ENCODE assay signal across 8 cellular contexts in the genomic region with DNA sequence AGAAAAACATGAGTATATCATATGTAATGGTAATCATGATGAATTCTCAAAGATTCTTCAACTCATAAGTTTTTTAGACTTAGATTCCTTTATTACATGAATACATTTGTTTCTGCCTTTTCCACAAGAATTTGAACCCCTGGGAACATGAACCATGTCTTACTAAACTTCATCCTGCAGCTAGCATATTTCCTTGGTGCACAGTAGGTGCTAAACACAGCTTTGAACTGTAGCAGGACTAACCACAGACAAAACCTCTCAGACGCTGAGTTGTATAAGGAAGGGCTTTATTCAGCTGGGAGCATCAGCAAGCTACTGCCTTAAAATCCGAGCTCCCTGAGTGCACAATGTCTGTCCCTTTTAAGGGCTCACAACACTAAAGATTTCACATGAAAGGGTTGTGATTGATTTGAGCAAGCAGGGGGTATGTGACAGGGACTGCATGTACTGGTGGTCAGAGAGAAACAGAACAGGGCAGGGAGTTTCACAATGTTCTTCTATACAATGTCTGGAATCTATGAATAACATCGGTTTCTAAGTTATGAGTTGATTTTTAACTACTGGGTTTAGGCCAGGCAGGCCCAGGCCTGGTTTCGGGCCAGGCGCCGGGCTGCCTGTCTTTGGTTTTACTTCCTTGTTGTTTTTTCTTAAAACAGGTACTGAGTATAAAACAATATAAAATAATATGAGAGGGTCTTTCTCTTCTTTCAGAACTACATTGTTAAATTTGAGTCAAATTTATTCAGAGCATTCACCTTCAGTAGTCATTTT. TPM values are rescaled to one million over a fixed set of nuclear protein-coding genes. Genes with fewer than 3 reads are reported as not detected.
DNase-seq lines count a peak whose midpoint lies in the region; ATAC-seq, FAIRE-seq and TF ChIP-seq lines count a peak whose summit lies in the region.
"Not testable (repeated sequence)": the region's sequence is repeated elsewhere in the genome, so short reads cannot be mapped to it uniquely, and the experiment has no call there.

No MANE protein-coding gene starts in this region.

- not testable (repeated sequence) for FAIRE-seq in GM12878 (lab: Jason Lieb, UNC)

- not testable (repeated sequence) for ATAC-seq in GM23338, GM12878, right lobe of liver

- not testable (repeated sequence) for H3K27me3 ChIP-seq in GM23338 (ENCODE audit: insufficient read depth); OCI-LY3 (ENCODE audit: low read depth, low read length); GM12878 (replicated peaks in 1 of 2; ENCODE audit: control insufficient read depth in 2 of 2, insufficient read depth in 2 of 2, low read length in 1 of 2); right lobe of liver; prostate gland (replicated peaks; ENCODE audit: insufficient read depth)

- WGBS in GM12878 (ENCODE audit: insufficient coverage, insufficient replicate concordance, low lambda C conversion rate, missing lambda C conversion rate) = 55% methylated on average over 6 of the region's 6 CpGs
- WGBS in right lobe of liver (ENCODE audit: insufficient coverage, low coverage, low lambda C conversion rate, missing lambda C conversion rate) = 42% methylated on average over 5 of the region's 6 CpGs
- WGBS in prostate gland = 36% methylated on average over 6 of the region's 6 CpGs

- not testable (repeated sequence) for H3K9me2 ChIP-seq in GM23338 (ENCODE audit: insufficient read depth)

- not testable (repeated sequence) for H3K36me3 ChIP-seq in GM23338 (ENCODE audit: insufficient read depth); OCI-LY3 (replicated peaks; ENCODE audit: low read depth, low read length); GM12878 (ENCODE audit: control insufficient read depth in 2 of 2, insufficient read depth in 2 of 2, low read length in 1 of 2); right lobe of liver; prostate gland

- H3K4me2 ChIP-seq in GM23338 = peak overlapping the region; percentile 21; the same call in 1 of the 2 replicates
- peak overlapping the region; percentile 70 for H3K4me2 ChIP-seq in OCI-LY3 (ENCODE audit: low read length)
- H3K4me2 ChIP-seq in GM12878 (ENCODE audit: control insufficient read depth, insufficient read depth) = peak overlapping the region; percentile 64

- H3K4me3 Mint-ChIP-seq in GM23338 = not testable (repeated sequence)

- not testable (repeated sequence) for H3K27ac ChIP-seq in GM23338 (ENCODE audit: low read depth); GM12878 (ENCODE audit: control insufficient read depth, insufficient read depth)
- H3K27ac ChIP-seq in OCI-LY3 (ENCODE audit: low read length) (peak overlapping the region; percentile 96), right lobe of liver (peak overlapping the region in 2 of 3 donors; percentile 4 to 27), prostate gland (peak overlapping the region; percentile 50 to 64)

- not testable (repeated sequence) for H4K20me1 ChIP-seq in GM23338 (replicated peaks; ENCODE audit: insufficient read depth); OCI-LY3 (ENCODE audit: insufficient read depth, low read length); GM12878 (ENCODE audit: control insufficient read depth, insufficient read depth)

- peak overlapping the region; percentile 73 for H3K9ac ChIP-seq in OCI-LY3 (ENCODE audit: low read length)
- H3K9ac ChIP-seq in GM12878 (ENCODE audit: control insufficient read depth, insufficient read depth, low read length) = not testable (repeated sequence)

- H3K4me1 ChIP-seq in GM23338 (ENCODE audit: insufficient read depth) = peaks cover 19% of the 10 kb centered on the region
- H3K4me1 ChIP-seq in OCI-LY3 (ENCODE audit: low read length) = peaks cover 49% of the 10 kb centered on the region
- H3K4me1 ChIP-seq in GM12878 (ENCODE audit: control insufficient read depth, insufficient read depth, low read length); prostate gland (replicated peaks): not testable (repeated sequence)
- peaks cover 0 to 11% (median 0%) of the 10 kb centered on the region in 4 donors for H3K4me1 ChIP-seq in right lobe of liver

- H3K27ac Mint-ChIP-seq in GM23338 = not testable (repeated sequence)

- intact Hi-C loops in GM12878 (cut with micrococcal nuclease; ENCODE audit: unreplicated experiment) = not testable (repeated sequence)
- intact Hi-C loops in right lobe of liver (cut with DNase I) (loop anchor here (5.0 kb wide), 1 partner anchor 320 kb away; no protein-coding TSS in a partner anchor), prostate gland (cut with DNase I) (loop anchor here (10.0 kb wide), 3 partner anchors 97 to 413 kb away; a partner anchor contains a TSS)

- POLR2A ChIA-PET in GM12878 (lab: Charles Lee) = interaction anchor here (1.8 kb wide), 1 partner anchor 89 kb away, joined by 4 read pairs; no protein-coding TSS in a partner anchor

- H3K79me2 ChIP-seq in GM23338 (replicated peaks; ENCODE audit: insufficient read depth); OCI-LY3 (ENCODE audit: low read length); GM12878 (ENCODE audit: control insufficient read depth, insufficient read depth, low read length): not testable (repeated sequence)

- not testable (repeated sequence) for TF ChIP-seq POLR2A in GM12878 (IDR thresholded peaks at IDR 0.05; ENCODE audit: low read depth, low read length); right lobe of liver (IDR thresholded peaks at IDR 0.05); prostate gland (IDR thresholded peaks at IDR 0.05)

- H2AFZ ChIP-seq in GM23338 (peak overlapping the region; percentile 44; the same call in 1 of the 2 replicates), OCI-LY3 (ENCODE audit: low read depth, low read length) (peak overlapping the region; percentile 56; the same call in 1 of the 2 replicates), GM12878 (ENCODE audit: control insufficient read depth, low read depth, low read length) (peak overlapping the region; percentile 25; the same call in 1 of the 2 replicates)

- RAD21 ChIA-PET in GM12878 (lab: Charles Lee; ENCODE audit: unreplicated experiment) = interaction anchor here (0.5 to 2.6 kb wide), 5 partner anchors 12 to 326 kb away, joined by 3 to 14 read pairs (median 3); no protein-coding TSS in a partner anchor

- TF ChIP-seq RAD21 in GM12878 (IDR thresholded peaks at IDR 0.05; ENCODE audit: insufficient read depth, low read depth, low read length) = not testable (repeated sequence)

- CTCF ChIA-PET in GM12878 (lab: Yijun Ruan, JAX) = interaction anchor here (0.6 to 14.3 kb wide), 6 partner anchors 10 to 319 kb away, joined by 3 to 451 read pairs (median 3); no protein-coding TSS in a partner anchor

- H3K9me3 ChIP-seq in OCI-LY3 (ENCODE audit: insufficient read depth, low read length); GM12878 (replicated peaks; ENCODE audit: control insufficient read depth, insufficient read depth, low read length); right lobe of liver; prostate gland: not testable (repeated sequence)

- H3K36me3 Mint-ChIP-seq in GM23338 (ENCODE audit: low read depth) = peaks cover 10% of the 10 kb centered on the region; the same call in 2 of the 3 replicates

- not testable (repeated sequence) for H3K27me3 Mint-ChIP-seq in GM23338 (ENCODE audit: insufficient read depth, low read depth, poor library complexity)

- peaks cover 14% of the 10 kb centered on the region; the same call in 2 of the 3 replicates for H3K4me1 Mint-ChIP-seq in GM23338

- in situ Hi-C loops in GM12878 (cut with MboI) = loop anchor here (5.0 kb wide), 1 partner anchor 320 kb away; no protein-coding TSS in a partner anchor

- TF ChIP-seq CTCF in GM23338 (conservative IDR thresholded peaks at IDR 0.05; ENCODE audit: low read depth in 2 of 2); OCI-LY3 (IDR thresholded peaks at IDR 0.05; ENCODE audit: low read depth, low read length); GM12878 (IDR thresholded peaks at IDR 0.05 in 2 of 3, conservative IDR thresholded peaks at IDR 0.05 in 1 of 3; ENCODE audit: control insufficient read depth in 2 of 3, extremely low read depth in 1 of 3, insufficient read depth in 1 of 3, low read depth in 3 of 3, low read length in 3 of 3); epithelial cell of esophagus (IDR thresholded peaks at IDR 0.05; ENCODE audit: insufficient read depth, low read depth, low read length, missing control alignments); right lobe of liver (IDR thresholded peaks at IDR 0.05); prostate gland (IDR thresholded peaks at IDR 0.05): not testable (repeated sequence)

- not testable (repeated sequence) for BruUV-seq in GM12878 (replicated peaks; lab: Mats Ljungman, UMichigan)

- not testable (repeated sequence) for H3K4me3 ChIP-seq in GM23338; GM12878; epithelial cell of esophagus (ENCODE audit: low read length); right lobe of liver; prostate gland
- H3K4me3 ChIP-seq in OCI-LY3 (ENCODE audit: low read length) = peak overlapping the region; percentile 62

- DNase-seq in GM23338 (ENCODE audit: low spot score); GM12878 (ENCODE audit: low read depth, low spot score): not testable (repeated sequence)
- DNase-seq in epithelial cell of esophagus (ENCODE audit: low read depth) (peak; percentile 10), iris pigment epithelial cell (ENCODE audit: low read depth) (peak; percentile 51), right lobe of liver (peak in 1 of 3 donors; percentile 44), prostate gland (ENCODE audit: low spot score) (peak; percentile 43), ureter (ENCODE audit: low spot score) (peak; percentile 54)

- TF ChIP-seq EP300 in GM12878 (IDR thresholded peaks at IDR 0.05; ENCODE audit: borderline replicate concordance in 1 of 2, control insufficient read depth in 1 of 2, low read depth in 2 of 2, low read length in 2 of 2) = not testable (repeated sequence)

- not testable (repeated sequence) for H3F3A ChIP-seq in GM23338 (replicated peaks; ENCODE audit: low read depth)

- SMC1A ChIA-PET in GM12878 (lab: Charles Lee; ENCODE audit: uncharacterized antibody, unreplicated experiment) = interaction anchor here (0.6 to 2.2 kb wide), 10 partner anchors 11 to 319 kb away, joined by 3 to 18 read pairs (median 3); a partner anchor contains a TSS

- H3K9me3 Mint-ChIP-seq in GM23338 = peaks cover 23% of the 10 kb centered on the region

RNA-seq across cellular contexts. Expression of a gene that starts 3.3 kb away (rescaled TPM):
- total RNA-seq in GM23338 (2014; rRNA removed; shearing (Covaris generic)) = 24.9 and 28.8 TPM in 2 replicates
- 21.5 and 31.4 TPM in 2 replicates for polyA plus RNA-seq in GM23338 (2016; fragmentation: Nextera tagmentation; extraction: Ambion mirVana)
- total RNA-seq in GM12878 (2013; cell fraction: nucleolus; rRNA removed) = 8.7 and 8.8 TPM in 2 replicates
- 2.0 and 2.5 TPM in 2 replicates for total RNA-seq in GM12878 (2014; rRNA removed)
- total RNA-seq in GM12878 (2014; rRNA removed; fragmentation: Illumina TruSeq; extraction: Trizol) = 3.3 and 4.7 TPM in 2 replicates
- total RNA-seq in GM12878 (2021) = 2.4 and 2.9 TPM in 2 replicates
- 1.3 TPM for polyA plus RNA-seq in GM12878 (2011; ENCODE audit: low read depth)
- 9.3 and 16.0 TPM in 2 replicates for polyA plus RNA-seq in GM12878 (2011; rRNA removed)
- 1.4 and 1.8 TPM in 2 replicates for polyA plus RNA-seq in GM12878 (2011; cell fraction: cytosol; rRNA removed)
- polyA plus RNA-seq in GM12878 (2011; cell fraction: nucleus; rRNA removed) = 7.3 and 9.7 TPM in 2 replicates
- polyA plus RNA-seq in GM12878 (2012) = 2.5 and 2.6 TPM in 2 replicates
- 2.0 and 3.2 TPM in 2 replicates for polyA plus RNA-seq in GM12878 (2014; fragmentation: Illumina TruSeq; extraction: Trizol)
- 1 to 10 TPM; 1.8 to 1.9 TPM for polyA plus RNA-seq in GM12878 (2014; fragmentation: Nextera tagmentation; extraction: Ambion mirVana)
- polyA plus RNA-seq in GM12878 (2014; rRNA removed) = 1.4 and 1.8 TPM in 2 replicates
- polyA plus RNA-seq in GM12878 (2016; fragmentation: Nextera tagmentation; extraction: Ambion mirVana) = 1 to 10 TPM; 2.2 TPM
- polyA minus RNA-seq in GM12878 (2011; rRNA and poly(A)+ RNA removed) = 3.8 and 8.0 TPM in 2 replicates
- polyA minus RNA-seq in GM12878 (2011; cell fraction: cytosol; rRNA and poly(A)+ RNA removed) = 3.1 and 4.0 TPM in 2 replicates
- 7.5 and 12.2 TPM in 2 replicates for polyA minus RNA-seq in GM12878 (2011; cell fraction: nucleus; rRNA and poly(A)+ RNA removed)
- total RNA-seq in right lobe of liver = 10 to 100 TPM; 13.8 to 26.7 (median 21.4) TPM
- total RNA-seq in prostate gland = 10 to 100 TPM; 24.1 to 38.0 TPM
- total RNA-seq in ureter = 51.6 TPM

RNA-seq across cellular contexts. Expression of a gene that starts 11.2 kb away (rescaled TPM):
- 9.1 and 12.0 TPM in 2 replicates for total RNA-seq in GM23338 (2014; rRNA removed; shearing (Covaris generic))
- polyA plus RNA-seq in GM23338 (2016; fragmentation: Nextera tagmentation; extraction: Ambion mirVana) (29.2 and 29.7 TPM in 2 replicates), GM12878 (2011; rRNA removed) (10.3 and 19.2 TPM in 2 replicates), GM12878 (2014; fragmentation: Illumina TruSeq; extraction: Trizol) (25.4 and 30.1 TPM in 2 replicates), GM12878 (2014; fragmentation: Nextera tagmentation; extraction: Ambion mirVana) (10 to 100 TPM; 21.5 to 32.8 TPM), GM12878 (2014; rRNA removed) (17.0 and 20.6 TPM in 2 replicates), GM12878 (2016; fragmentation: Nextera tagmentation; extraction: Ambion mirVana) (10 to 100 TPM; 31.5 to 34.0 TPM)
- 2.8 and 4.4 TPM in 2 replicates for total RNA-seq in GM12878 (2013; cell fraction: nucleolus; rRNA removed)
- total RNA-seq in GM12878 (2014; rRNA removed) (12.1 and 16.1 TPM in 2 replicates), GM12878 (2014; rRNA removed; fragmentation: Illumina TruSeq; extraction: Trizol) (25.8 and 26.3 TPM in 2 replicates), GM12878 (2021) (9.3 and 10.1 TPM in 2 replicates), right lobe of liver (1 to 10 TPM; 3.3 to 6.1 (median 3.9) TPM), prostate gland (10 to 100 TPM; 11.5 to 18.9 TPM), ureter (13.7 TPM)
- polyA plus RNA-seq in GM12878 (2011; ENCODE audit: low read depth) = 2.0 TPM
- polyA plus RNA-seq in GM12878 (2011; cell fraction: cytosol; rRNA removed) = 2.5 and 3.3 TPM in 2 replicates
- polyA plus RNA-seq in GM12878 (2011; cell fraction: nucleus; rRNA removed) = 2.3 and 3.9 TPM in 2 replicates
- polyA plus RNA-seq in GM12878 (2012) = 3.9 and 4.1 TPM in 2 replicates
- polyA minus RNA-seq in GM12878 (2011; rRNA and poly(A)+ RNA removed) = 2.1 and 2.2 TPM in 2 replicates
- polyA minus RNA-seq in GM12878 (2011; cell fraction: cytosol; rRNA and poly(A)+ RNA removed) = 1.5 and 1.7 TPM in 2 replicates
- polyA minus RNA-seq in GM12878 (2011; cell fraction: nucleus; rRNA and poly(A)+ RNA removed) = 0.60 and 2.2 TPM in 2 replicates
